In the genomic region with DNA sequence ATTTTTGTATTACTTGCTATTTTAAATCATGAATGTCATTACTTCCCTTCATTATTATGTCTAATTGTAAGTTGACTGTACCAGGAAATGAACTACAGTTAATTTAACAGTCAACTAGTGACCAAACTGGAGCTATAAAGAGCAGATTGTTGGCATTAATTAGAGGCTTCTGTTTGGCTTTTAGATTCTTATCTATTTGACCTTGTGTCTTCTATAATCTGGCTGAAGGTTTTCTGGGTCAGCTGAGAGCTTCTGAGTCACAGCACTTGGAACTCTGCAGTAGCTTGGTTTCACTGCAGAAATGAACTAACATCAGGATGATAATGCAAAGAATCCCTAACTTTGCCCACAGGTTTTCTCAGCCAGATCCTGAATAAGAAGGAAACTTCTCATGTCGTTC, we compare ENCODE assay signal across 16 cellular contexts.
DNase-seq lines count a peak whose midpoint lies in the region; ATAC-seq, FAIRE-seq and TF ChIP-seq lines count a peak whose summit lies in the region.
"Had no signal": no experiment of that assay in that cellular context is flagged by ENCODE, and none has a peak within 500 bp of the region (broad histone marks: within the 10 kb centered on the region; RNA-seq: fewer than 3 reads in every experiment).

No MANE protein-coding gene starts in this region.

- DNase-seq in AG08395 (ENCODE audit: low spot score) (peak; percentile 23), HFFc6 (peak; percentile 48), hepatocyte (ENCODE audit: low spot score) (peak; percentile 49), kidney (no peak)
- no peak for DNase-seq in activated effector memory CD4-positive, alpha-beta T cell treated with anti-CD3 and anti-CD28 coated beads, Interleukin-2, amount 50 U/mL, for 16 hours
- DNase-seq in activated naive CD4-positive, alpha-beta T cell treated with anti-CD3 and anti-CD28 coated beads, Interleukin-2, amount 10 ng/mL, durations not matched to agents 7 days and 5 days = no peak
- DNase-seq: activated B cell treated with CpG ODN at 0.5 μM for 24 hours; activated gamma-delta T cell; effector memory CD8-positive, alpha-beta T cell; NCI-H1092 had no signal

- H3K27ac Mint-ChIP-seq in HFFc6 = no peak overlapping the region
- no peak overlapping the region for H3K27ac Mint-ChIP-seq in activated naive CD4-positive, alpha-beta T cell treated with anti-CD3 and anti-CD28 coated beads, Interleukin-2, amount 10 ng/mL, durations not matched to agents 7 days and 5 days
- H3K27ac Mint-ChIP-seq: activated B cell treated with CpG ODN at 0.5 μM for 24 hours; effector memory CD8-positive, alpha-beta T cell; stimulated activated naive CD8-positive, alpha-beta T cell treated with anti-CD3 and anti-CD28 coated beads, Interleukin-15, Interleukin-2, amounts not matched to agents 100 ng/mL and 50 ng/mL, for 24 hours had no signal

- H3K9ac ChIP-seq in kidney (ENCODE audit: low read length in 2 of 2) = no peak overlapping the region

- H3K4me2 ChIP-seq in hepatocyte = peak overlapping the region; percentile 1

- peaks cover 20% of the 10 kb centered on the region for H3K4me1 ChIP-seq in hepatocyte (ENCODE audit: insufficient read depth)
- no peaks in the 10 kb centered on the region for H3K4me1 ChIP-seq in kidney (ENCODE audit: control insufficient read depth in 1 of 2, insufficient read depth in 1 of 2, low read depth in 1 of 2, low read length in 2 of 2)
- H3K4me1 ChIP-seq: gastroesophageal sphincter, vagina had no signal

- intact Hi-C loops in kidney (cut with DNase I) = no loop called here

- H3K36me3 Mint-ChIP-seq in HFFc6 (ENCODE audit: low read depth) = no peaks in the 10 kb centered on the region
- H3K36me3 Mint-ChIP-seq in activated naive CD4-positive, alpha-beta T cell treated with anti-CD3 and anti-CD28 coated beads, Interleukin-2, amount 10 ng/mL, durations not matched to agents 7 days and 5 days = peaks cover 4% of the 10 kb centered on the region

- H3K9me2 ChIP-seq in hepatocyte (replicated peaks; ENCODE audit: insufficient read depth) = no peaks in the 10 kb centered on the region

- H2AFZ ChIP-seq in hepatocyte = no peak overlapping the region

- H3K4me3 Mint-ChIP-seq in HFFc6 = no peak overlapping the region
- no peak overlapping the region for H3K4me3 Mint-ChIP-seq in activated naive CD4-positive, alpha-beta T cell treated with anti-CD3 and anti-CD28 coated beads, Interleukin-2, amount 10 ng/mL, durations not matched to agents 7 days and 5 days
- H3K4me3 Mint-ChIP-seq: activated B cell treated with CpG ODN at 0.5 μM for 24 hours; effector memory CD8-positive, alpha-beta T cell; stimulated activated naive CD8-positive, alpha-beta T cell treated with anti-CD3 and anti-CD28 coated beads, Interleukin-15, Interleukin-2, amounts not matched to agents 100 ng/mL and 50 ng/mL, for 24 hours had no signal

- H4K20me1 ChIP-seq in hepatocyte (ENCODE audit: insufficient read depth, poor library complexity, severe bottlenecking) = no peaks in the 10 kb centered on the region

- CTCF ChIA-PET in activated naive CD4-positive, alpha-beta T cell treated with anti-CD3 and anti-CD28 coated beads, Interleukin-2, amount 10 ng/mL, durations not matched to agents 7 days and 5 days (lab: Charles Lee) = interaction anchor here (1.0 kb wide), 1 partner anchor 18 kb away, joined by 3 read pairs; no protein-coding TSS in a partner anchor

- H3K36me3 ChIP-seq in hepatocyte (replicated peaks; ENCODE audit: insufficient read depth, low read depth) (no peaks in the 10 kb centered on the region), kidney (ENCODE audit: control insufficient read depth in 1 of 2, insufficient read depth in 2 of 2, low read length in 2 of 2) (no peaks in the 10 kb centered on the region)
- H3K36me3 ChIP-seq: gastroesophageal sphincter, vagina had no signal

- ATAC-seq in GM21367 (IDR thresholded peaks at IDR 0.05; ENCODE audit: unreplicated experiment) = no peak
- ATAC-seq: effector memory CD8-positive, alpha-beta T cell; gastroesophageal sphincter had no signal

- no peak for TF ChIP-seq CTCF in HFFc6 (IDR thresholded peaks at IDR 0.05)
- no peak for TF ChIP-seq CTCF in VCaP (conservative IDR thresholded peaks at IDR 0.05)
- no peak for TF ChIP-seq CTCF in hepatocyte (IDR thresholded peaks at IDR 0.05; ENCODE audit: poor library complexity)
- no peak for TF ChIP-seq CTCF in kidney (IDR thresholded peaks at IDR 0.05; ENCODE audit: borderline replicate concordance, extremely low read depth, insufficient read depth)

- peaks cover 8% of the 10 kb centered on the region; the same call in 1 of the 2 replicates for H3K27me3 Mint-ChIP-seq in HFFc6 (ENCODE audit: insufficient read depth)
- peaks cover 3% of the 10 kb centered on the region for H3K27me3 Mint-ChIP-seq in activated naive CD4-positive, alpha-beta T cell treated with anti-CD3 and anti-CD28 coated beads, Interleukin-2, amount 10 ng/mL, durations not matched to agents 7 days and 5 days
- H3K27me3 Mint-ChIP-seq: stimulated activated naive CD8-positive, alpha-beta T cell treated with anti-CD3 and anti-CD28 coated beads, Interleukin-15, Interleukin-2, amounts not matched to agents 100 ng/mL and 50 ng/mL, for 24 hours had no signal

- WGBS in hepatocyte (ENCODE audit: low lambda C conversion rate, missing lambda C conversion rate) = 14% methylated on average over 1 of the region's 1 CpG

- H3K4me1 Mint-ChIP-seq in HFFc6 (ENCODE audit: low read depth) = peaks cover 9% of the 10 kb centered on the region; the same call in 1 of the 2 replicates
- peaks cover 34% of the 10 kb centered on the region for H3K4me1 Mint-ChIP-seq in activated naive CD4-positive, alpha-beta T cell treated with anti-CD3 and anti-CD28 coated beads, Interleukin-2, amount 10 ng/mL, durations not matched to agents 7 days and 5 days
- H3K4me1 Mint-ChIP-seq: activated B cell treated with CpG ODN at 0.5 μM for 24 hours had no signal

- H3K27ac ChIP-seq in VCaP (peak overlapping the region; percentile 45), hepatocyte (peak overlapping the region; percentile 38), kidney (ENCODE audit: low read depth in 2 of 2, low read length in 2 of 2) (no peak overlapping the region)
- H3K27ac ChIP-seq: gastroesophageal sphincter, vagina had no signal

- no peaks in the 10 kb centered on the region; the same call in 1 of the 2 replicates for H3K9me3 Mint-ChIP-seq in HFFc6
- H3K9me3 Mint-ChIP-seq in activated naive CD4-positive, alpha-beta T cell treated with anti-CD3 and anti-CD28 coated beads, Interleukin-2, amount 10 ng/mL, durations not matched to agents 7 days and 5 days = no peaks in the 10 kb centered on the region
- H3K9me3 Mint-ChIP-seq: activated B cell treated with CpG ODN at 0.5 μM for 24 hours; effector memory CD8-positive, alpha-beta T cell; stimulated activated naive CD8-positive, alpha-beta T cell treated with anti-CD3 and anti-CD28 coated beads, Interleukin-15, Interleukin-2, amounts not matched to agents 100 ng/mL and 50 ng/mL, for 24 hours had no signal

- H3K4me3 ChIP-seq in hepatocyte (no peak overlapping the region), kidney (ENCODE audit: low read length in 2 of 2) (no peak overlapping the region)
- H3K4me3 ChIP-seq: gastroesophageal sphincter, vagina had no signal

- H3K9me3 ChIP-seq in hepatocyte (ENCODE audit: low read depth) (no peaks in the 10 kb centered on the region), kidney (ENCODE audit: control insufficient read depth in 1 of 2, low read length in 2 of 2) (no peaks in the 10 kb centered on the region)
- H3K9me3 ChIP-seq: gastroesophageal sphincter, vagina had no signal

- no peaks in the 10 kb centered on the region for H3K79me2 ChIP-seq in hepatocyte

- no peaks in the 10 kb centered on the region for H3K27me3 ChIP-seq in hepatocyte
- H3K27me3 ChIP-seq: gastroesophageal sphincter, vagina had no signal

- no peak for FAIRE-seq in kidney (lab: Jason Lieb, UNC)
- FAIRE-seq: HTR-8/SVneo had no signal

Comparison
In these comparisons a context has a peak if more than half of its experiments do, and no peak if none do; other contexts are left out.
1. DNase-seq: peak in AG08395 (single experiment), HFFc6 (single experiment) and hepatocyte (single experiment); none in kidney (single experiment), activated effector memory CD4-positive, alpha-beta T cell treated with anti-CD3 and anti-CD28 coated beads, Interleukin-2, amount 50 U/mL, for 16 hours (single experiment) and activated naive CD4-positive, alpha-beta T cell treated with anti-CD3 and anti-CD28 coated beads, Interleukin-2, amount 10 ng/mL, durations not matched to agents 7 days and 5 days (single experiment).
2. H3K27ac ChIP-seq: peak in VCaP (single experiment) and hepatocyte (single experiment); none in kidney (0 of 2).